Comparison of ENCODE assay signal across 23 cellular contexts in the genomic region with DNA sequence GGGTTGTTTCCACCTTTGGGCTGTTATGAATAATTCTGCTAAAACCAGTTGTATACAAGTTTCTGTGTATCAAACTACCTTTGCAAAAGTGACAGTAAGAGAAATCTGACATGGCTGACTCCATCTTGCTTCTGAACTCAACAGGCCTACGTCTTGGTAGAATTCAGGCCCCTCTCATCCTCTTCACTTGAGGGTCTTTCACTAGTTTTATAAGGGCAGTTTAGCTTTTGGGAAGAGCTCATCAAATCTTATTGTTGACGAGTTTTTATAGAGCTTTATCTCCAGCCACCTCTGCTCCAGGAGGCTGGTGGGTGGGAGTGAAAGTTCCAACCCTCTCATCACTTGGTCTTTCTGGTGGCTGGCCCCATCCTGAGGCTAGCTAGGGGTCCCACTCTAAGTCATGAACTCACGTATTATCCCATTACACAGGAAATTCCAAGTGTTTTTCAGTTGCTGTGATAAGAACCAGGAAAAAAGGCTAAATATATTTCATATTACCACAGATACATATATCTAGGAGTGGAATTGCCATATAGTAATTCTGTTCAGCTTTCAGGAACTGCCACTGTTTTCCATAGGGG.
"Had no signal": no experiment of that assay in that cellular context is flagged by ENCODE, and none has a peak within 500 bp of the region (broad histone marks: within the 10 kb centered on the region; RNA-seq: fewer than 3 reads in every experiment).

No MANE protein-coding gene starts in this region.

- H3K4me3 ChIP-seq: ovary, prostate gland, tibial nerve had no signal

- H3K36me3 ChIP-seq: ovary had no signal

- H3K27ac ChIP-seq: ovary, prostate gland, tibial nerve had no signal

- H3K4me1 ChIP-seq: prostate gland had no signal

- H3K27me3 ChIP-seq: ovary, tibial nerve had no signal

- ATAC-seq: activated naive CD8-positive, alpha-beta T cell treated with anti-CD3 and anti-CD28 coated beads, Interleukin-2, amount 50 U/mL, for 24 hours; effector memory CD8-positive, alpha-beta T cell; left cardiac atrium; left ventricle myocardium superior had no signal

- H3K9me3 ChIP-seq: ovary, prostate gland, tibial nerve had no signal

- DNase-seq: activated CD4-positive, alpha-beta memory T cell treated with anti-CD3 and anti-CD28 coated beads for 36 hours; activated CD4-positive, alpha-beta T cell treated with anti-CD3 and anti-CD28 coated beads, Interleukin-2, amount 10 ng/mL, durations not matched to agents 24 days and 14 days; activated CD8-positive, alpha-beta memory T cell treated with anti-CD3 and anti-CD28 coated beads, Interleukin-2, amount 50 U/mL, for 4 hours; activated gamma-delta T cell; activated naive CD4-positive, alpha-beta T cell treated with anti-CD3 and anti-CD28 coated beads, Interleukin-2, amount 50 U/mL, for 16 hours; activated naive CD8-positive, alpha-beta T cell treated with anti-CD3 and anti-CD28 coated beads, Interleukin-2, amount 50 U/mL, for 24 hours; activated T-cell treated with anti-CD3 and anti-CD28 coated beads, Interleukin-2, amount 50 U/mL, for 24 hours; amygdala; caudate nucleus; cortex of kidney; effector memory CD8-positive, alpha-beta T cell; foreskin fibroblast; hippocampal formation; left cardiac atrium; left ventricle myocardium superior; mammary epithelial cell; ovary; retina; stimulated activated CD4-positive, alpha-beta T cell treated with anti-CD3 and anti-CD28 coated beads, Interleukin-15, amount 100 ng/mL, for 24 hours; stimulated activated CD4-positive, alpha-beta T cell treated with anti-CD3 and anti-CD28 coated beads, Interleukin-2, amount 100 ng/mL, for 24 hours; stimulated activated naive CD4-positive, alpha-beta T cell treated with Interleukin-2 at 50 U/mL for 16 hours had no signal
